ENCODE assay signal across 1 cellular context in the genomic region with DNA sequence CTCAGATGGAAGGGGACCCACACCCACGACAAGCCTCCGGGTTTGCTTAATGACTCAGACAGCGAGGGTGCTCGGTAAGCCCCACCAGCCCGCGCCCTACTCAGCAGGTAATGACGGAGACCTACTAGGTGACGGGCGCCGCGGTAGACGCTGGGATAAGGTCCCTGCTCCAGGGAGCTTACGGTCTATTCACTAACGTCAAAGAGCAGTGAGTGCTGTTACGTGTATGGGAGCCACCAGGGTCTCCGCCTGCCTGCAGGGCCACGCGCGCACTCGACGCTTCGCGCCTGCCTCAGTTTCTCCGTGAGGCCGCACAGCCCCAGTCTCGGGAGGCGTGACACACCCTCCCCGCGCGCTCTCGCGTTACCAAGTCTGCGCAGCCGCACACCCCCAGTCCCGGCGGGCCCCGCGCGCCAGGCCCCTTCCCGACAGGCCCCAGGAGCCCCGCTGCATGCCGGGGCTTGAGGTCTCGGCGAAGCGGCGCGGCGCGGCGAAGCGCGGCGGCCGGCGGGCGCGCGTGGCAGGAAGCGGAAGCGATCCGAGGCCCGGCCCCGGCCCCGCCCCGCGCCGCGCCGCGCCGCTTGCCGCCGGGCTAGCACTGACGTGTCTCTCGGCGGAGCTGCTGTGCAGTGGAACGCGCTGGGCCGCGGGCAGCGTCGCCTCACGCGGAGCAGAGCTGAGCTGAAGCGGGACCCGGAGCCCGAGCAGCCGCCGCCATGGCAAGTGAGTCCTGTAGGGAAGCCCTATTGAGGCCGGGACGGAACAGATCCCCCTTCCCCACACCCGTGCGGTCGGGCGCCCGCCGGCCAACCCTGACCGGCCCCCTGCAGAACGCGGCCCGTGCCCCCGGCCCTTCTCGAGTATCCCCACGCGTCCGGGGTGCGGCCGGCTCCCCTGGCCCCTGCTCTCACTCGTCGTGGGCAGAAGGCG.
TF ChIP-seq lines count a peak whose summit lies in the region.

A gene (plus strand): TSS at position 601 of the 930 bp plus-strand sequence. CDS start 116 bp downstream, at position 717.

TF ChIP-seq in WTC11, 78 proteins besides CTCF, POLR2A, EP300 and RAD21 (continued from another document and continues in another):
- TF ChIP-seq, protein P1, sequence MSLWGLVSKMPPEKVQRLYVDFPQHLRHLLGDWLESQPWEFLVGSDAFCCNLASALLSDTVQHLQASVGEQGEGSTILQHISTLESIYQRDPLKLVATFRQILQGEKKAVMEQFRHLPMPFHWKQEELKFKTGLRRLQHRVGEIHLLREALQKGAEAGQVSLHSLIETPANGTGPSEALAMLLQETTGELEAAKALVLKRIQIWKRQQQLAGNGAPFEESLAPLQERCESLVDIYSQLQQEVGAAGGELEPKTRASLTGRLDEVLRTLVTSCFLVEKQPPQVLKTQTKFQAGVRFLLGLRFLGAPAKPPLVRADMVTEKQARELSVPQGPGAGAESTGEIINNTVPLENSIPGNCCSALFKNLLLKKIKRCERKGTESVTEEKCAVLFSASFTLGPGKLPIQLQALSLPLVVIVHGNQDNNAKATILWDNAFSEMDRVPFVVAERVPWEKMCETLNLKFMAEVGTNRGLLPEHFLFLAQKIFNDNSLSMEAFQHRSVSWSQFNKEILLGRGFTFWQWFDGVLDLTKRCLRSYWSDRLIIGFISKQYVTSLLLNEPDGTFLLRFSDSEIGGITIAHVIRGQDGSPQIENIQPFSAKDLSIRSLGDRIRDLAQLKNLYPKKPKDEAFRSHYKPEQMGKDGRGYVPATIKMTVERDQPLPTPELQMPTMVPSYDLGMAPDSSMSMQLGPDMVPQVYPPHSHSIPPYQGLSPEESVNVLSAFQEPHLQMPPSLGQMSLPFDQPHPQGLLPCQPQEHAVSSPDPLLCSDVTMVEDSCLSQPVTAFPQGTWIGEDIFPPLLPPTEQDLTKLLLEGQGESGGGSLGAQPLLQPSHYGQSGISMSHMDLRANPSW (CRISPR knock-in tag; conservative IDR thresholded peaks at IDR 0.05; ENCODE audit: low read depth), result no peak
- TF ChIP-seq SOX15 (CRISPR knock-in tag; IDR thresholded peaks at IDR 0.05), result no peak
- no peak for TF ChIP-seq ATF1 (CRISPR knock-in tag; IDR thresholded peaks at IDR 0.05)
- no peak for TF ChIP-seq NFE2L1 (CRISPR knock-in tag; IDR thresholded peaks at IDR 0.05)
- TF ChIP-seq, protein P2, sequence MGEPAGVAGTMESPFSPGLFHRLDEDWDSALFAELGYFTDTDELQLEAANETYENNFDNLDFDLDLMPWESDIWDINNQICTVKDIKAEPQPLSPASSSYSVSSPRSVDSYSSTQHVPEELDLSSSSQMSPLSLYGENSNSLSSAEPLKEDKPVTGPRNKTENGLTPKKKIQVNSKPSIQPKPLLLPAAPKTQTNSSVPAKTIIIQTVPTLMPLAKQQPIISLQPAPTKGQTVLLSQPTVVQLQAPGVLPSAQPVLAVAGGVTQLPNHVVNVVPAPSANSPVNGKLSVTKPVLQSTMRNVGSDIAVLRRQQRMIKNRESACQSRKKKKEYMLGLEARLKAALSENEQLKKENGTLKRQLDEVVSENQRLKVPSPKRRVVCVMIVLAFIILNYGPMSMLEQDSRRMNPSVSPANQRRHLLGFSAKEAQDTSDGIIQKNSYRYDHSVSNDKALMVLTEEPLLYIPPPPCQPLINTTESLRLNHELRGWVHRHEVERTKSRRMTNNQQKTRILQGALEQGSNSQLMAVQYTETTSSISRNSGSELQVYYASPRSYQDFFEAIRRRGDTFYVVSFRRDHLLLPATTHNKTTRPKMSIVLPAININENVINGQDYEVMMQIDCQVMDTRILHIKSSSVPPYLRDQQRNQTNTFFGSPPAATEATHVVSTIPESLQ (CRISPR knock-in tag; IDR thresholded peaks at IDR 0.05), result no peak
- TF ChIP-seq, protein P3, sequence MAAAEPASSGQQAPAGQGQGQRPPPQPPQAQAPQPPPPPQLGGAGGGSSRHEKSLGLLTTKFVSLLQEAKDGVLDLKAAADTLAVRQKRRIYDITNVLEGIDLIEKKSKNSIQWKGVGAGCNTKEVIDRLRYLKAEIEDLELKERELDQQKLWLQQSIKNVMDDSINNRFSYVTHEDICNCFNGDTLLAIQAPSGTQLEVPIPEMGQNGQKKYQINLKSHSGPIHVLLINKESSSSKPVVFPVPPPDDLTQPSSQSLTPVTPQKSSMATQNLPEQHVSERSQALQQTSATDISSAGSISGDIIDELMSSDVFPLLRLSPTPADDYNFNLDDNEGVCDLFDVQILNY (CRISPR knock-in tag; IDR thresholded peaks at IDR 0.05), result peak; percentile 74; the same call in 1 of the 2 replicates
- TF ChIP-seq JUN (CRISPR knock-in tag; IDR thresholded peaks at IDR 0.05), result no peak
- TF ChIP-seq, protein P4, sequence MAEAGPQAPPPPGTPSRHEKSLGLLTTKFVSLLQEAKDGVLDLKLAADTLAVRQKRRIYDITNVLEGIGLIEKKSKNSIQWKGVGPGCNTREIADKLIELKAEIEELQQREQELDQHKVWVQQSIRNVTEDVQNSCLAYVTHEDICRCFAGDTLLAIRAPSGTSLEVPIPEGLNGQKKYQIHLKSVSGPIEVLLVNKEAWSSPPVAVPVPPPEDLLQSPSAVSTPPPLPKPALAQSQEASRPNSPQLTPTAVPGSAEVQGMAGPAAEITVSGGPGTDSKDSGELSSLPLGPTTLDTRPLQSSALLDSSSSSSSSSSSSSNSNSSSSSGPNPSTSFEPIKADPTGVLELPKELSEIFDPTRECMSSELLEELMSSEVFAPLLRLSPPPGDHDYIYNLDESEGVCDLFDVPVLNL (CRISPR knock-in tag; IDR thresholded peaks at IDR 0.05; ENCODE audit: borderline replicate concordance, low read depth), result no peak
- TF ChIP-seq NR3C1 (CRISPR knock-in tag; conservative IDR thresholded peaks at IDR 0.05; ENCODE audit: low read depth), result no peak
- peak; percentile 93 for TF ChIP-seq ETV6 (CRISPR knock-in tag; IDR thresholded peaks at IDR 0.05)
- TF ChIP-seq, protein P5, sequence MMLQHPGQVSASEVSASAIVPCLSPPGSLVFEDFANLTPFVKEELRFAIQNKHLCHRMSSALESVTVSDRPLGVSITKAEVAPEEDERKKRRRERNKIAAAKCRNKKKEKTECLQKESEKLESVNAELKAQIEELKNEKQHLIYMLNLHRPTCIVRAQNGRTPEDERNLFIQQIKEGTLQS (CRISPR knock-in tag; conservative IDR thresholded peaks at IDR 0.05), result no peak
- TF ChIP-seq MXD4 (CRISPR knock-in tag; IDR thresholded peaks at IDR 0.05; ENCODE audit: borderline replicate concordance), result no peak
- TF ChIP-seq, protein P6, sequence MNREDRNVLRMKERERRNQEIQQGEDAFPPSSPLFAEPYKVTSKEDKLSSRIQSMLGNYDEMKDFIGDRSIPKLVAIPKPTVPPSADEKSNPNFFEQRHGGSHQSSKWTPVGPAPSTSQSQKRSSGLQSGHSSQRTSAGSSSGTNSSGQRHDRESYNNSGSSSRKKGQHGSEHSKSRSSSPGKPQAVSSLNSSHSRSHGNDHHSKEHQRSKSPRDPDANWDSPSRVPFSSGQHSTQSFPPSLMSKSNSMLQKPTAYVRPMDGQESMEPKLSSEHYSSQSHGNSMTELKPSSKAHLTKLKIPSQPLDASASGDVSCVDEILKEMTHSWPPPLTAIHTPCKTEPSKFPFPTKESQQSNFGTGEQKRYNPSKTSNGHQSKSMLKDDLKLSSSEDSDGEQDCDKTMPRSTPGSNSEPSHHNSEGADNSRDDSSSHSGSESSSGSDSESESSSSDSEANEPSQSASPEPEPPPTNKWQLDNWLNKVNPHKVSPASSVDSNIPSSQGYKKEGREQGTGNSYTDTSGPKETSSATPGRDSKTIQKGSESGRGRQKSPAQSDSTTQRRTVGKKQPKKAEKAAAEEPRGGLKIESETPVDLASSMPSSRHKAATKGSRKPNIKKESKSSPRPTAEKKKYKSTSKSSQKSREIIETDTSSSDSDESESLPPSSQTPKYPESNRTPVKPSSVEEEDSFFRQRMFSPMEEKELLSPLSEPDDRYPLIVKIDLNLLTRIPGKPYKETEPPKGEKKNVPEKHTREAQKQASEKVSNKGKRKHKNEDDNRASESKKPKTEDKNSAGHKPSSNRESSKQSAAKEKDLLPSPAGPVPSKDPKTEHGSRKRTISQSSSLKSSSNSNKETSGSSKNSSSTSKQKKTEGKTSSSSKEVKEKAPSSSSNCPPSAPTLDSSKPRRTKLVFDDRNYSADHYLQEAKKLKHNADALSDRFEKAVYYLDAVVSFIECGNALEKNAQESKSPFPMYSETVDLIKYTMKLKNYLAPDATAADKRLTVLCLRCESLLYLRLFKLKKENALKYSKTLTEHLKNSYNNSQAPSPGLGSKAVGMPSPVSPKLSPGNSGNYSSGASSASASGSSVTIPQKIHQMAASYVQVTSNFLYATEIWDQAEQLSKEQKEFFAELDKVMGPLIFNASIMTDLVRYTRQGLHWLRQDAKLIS (CRISPR knock-in tag; IDR thresholded peaks at IDR 0.05; ENCODE audit: borderline replicate concordance), result no peak
- no peak for TF ChIP-seq OVOL2 (CRISPR knock-in tag; IDR thresholded peaks at IDR 0.05; ENCODE audit: borderline replicate concordance)
- no peak for TF ChIP-seq ZNF219 (CRISPR knock-in tag; IDR thresholded peaks at IDR 0.05; ENCODE audit: borderline replicate concordance)
- no peak for TF ChIP-seq ZNF138 (CRISPR knock-in tag; conservative IDR thresholded peaks at IDR 0.05)
- TF ChIP-seq, protein P7, sequence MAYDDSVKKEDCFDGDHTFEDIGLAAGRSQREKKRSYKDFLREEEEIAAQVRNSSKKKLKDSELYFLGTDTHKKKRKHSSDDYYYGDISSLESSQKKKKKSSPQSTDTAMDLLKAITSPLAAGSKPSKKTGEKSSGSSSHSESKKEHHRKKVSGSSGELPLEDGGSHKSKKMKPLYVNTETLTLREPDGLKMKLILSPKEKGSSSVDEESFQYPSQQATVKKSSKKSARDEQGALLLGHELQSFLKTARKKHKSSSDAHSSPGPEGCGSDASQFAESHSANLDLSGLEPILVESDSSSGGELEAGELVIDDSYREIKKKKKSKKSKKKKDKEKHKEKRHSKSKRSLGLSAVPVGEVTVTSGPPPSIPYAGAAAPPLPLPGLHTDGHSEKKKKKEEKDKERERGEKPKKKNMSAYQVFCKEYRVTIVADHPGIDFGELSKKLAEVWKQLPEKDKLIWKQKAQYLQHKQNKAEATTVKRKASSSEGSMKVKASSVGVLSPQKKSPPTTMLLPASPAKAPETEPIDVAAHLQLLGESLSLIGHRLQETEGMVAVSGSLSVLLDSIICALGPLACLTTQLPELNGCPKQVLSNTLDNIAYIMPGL (CRISPR knock-in tag; IDR thresholded peaks at IDR 0.05), result peak; percentile 14
- no peak for TF ChIP-seq CBFB (CRISPR knock-in tag; IDR thresholded peaks at IDR 0.05; ENCODE audit: low read depth)
- TF ChIP-seq NFYB (CRISPR knock-in tag; conservative IDR thresholded peaks at IDR 0.05; ENCODE audit: low read depth), result 0 out of 2 replicates have a peak, but pooled peaks have one; percentile 15
- TF ChIP-seq PRRX2 (CRISPR knock-in tag; IDR thresholded peaks at IDR 0.05), result no peak
- TF ChIP-seq, protein P8, sequence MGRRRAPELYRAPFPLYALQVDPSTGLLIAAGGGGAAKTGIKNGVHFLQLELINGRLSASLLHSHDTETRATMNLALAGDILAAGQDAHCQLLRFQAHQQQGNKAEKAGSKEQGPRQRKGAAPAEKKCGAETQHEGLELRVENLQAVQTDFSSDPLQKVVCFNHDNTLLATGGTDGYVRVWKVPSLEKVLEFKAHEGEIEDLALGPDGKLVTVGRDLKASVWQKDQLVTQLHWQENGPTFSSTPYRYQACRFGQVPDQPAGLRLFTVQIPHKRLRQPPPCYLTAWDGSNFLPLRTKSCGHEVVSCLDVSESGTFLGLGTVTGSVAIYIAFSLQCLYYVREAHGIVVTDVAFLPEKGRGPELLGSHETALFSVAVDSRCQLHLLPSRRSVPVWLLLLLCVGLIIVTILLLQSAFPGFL (CRISPR knock-in tag; IDR thresholded peaks at IDR 0.05; ENCODE audit: borderline replicate concordance), result no peak
- TF ChIP-seq RELA (CRISPR knock-in tag; IDR thresholded peaks at IDR 0.05; ENCODE audit: borderline replicate concordance), result no peak
- TF ChIP-seq, protein P9, sequence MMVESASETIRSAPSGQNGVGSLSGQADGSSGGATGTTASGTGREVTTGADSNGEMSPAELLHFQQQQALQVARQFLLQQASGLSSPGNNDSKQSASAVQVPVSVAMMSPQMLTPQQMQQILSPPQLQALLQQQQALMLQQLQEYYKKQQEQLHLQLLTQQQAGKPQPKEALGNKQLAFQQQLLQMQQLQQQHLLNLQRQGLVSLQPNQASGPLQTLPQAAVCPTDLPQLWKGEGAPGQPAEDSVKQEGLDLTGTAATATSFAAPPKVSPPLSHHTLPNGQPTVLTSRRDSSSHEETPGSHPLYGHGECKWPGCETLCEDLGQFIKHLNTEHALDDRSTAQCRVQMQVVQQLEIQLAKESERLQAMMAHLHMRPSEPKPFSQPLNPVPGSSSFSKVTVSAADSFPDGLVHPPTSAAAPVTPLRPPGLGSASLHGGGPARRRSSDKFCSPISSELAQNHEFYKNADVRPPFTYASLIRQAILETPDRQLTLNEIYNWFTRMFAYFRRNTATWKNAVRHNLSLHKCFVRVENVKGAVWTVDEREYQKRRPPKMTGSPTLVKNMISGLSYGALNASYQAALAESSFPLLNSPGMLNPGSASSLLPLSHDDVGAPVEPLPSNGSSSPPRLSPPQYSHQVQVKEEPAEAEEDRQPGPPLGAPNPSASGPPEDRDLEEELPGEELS (CRISPR knock-in tag; IDR thresholded peaks at IDR 0.05), result peak; percentile 66
- TF ChIP-seq ELF4 (CRISPR knock-in tag; IDR thresholded peaks at IDR 0.05; ENCODE audit: low read depth), result no peak
- no peak for TF ChIP-seq ZNF263 (CRISPR knock-in tag; IDR thresholded peaks at IDR 0.05; ENCODE audit: low read depth)
- TF ChIP-seq, protein P10, sequence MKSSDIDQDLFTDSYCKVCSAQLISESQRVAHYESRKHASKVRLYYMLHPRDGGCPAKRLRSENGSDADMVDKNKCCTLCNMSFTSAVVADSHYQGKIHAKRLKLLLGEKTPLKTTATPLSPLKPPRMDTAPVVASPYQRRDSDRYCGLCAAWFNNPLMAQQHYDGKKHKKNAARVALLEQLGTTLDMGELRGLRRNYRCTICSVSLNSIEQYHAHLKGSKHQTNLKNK (CRISPR knock-in tag; IDR thresholded peaks at IDR 0.05), result no peak
- TF ChIP-seq ZNF121 (CRISPR knock-in tag; IDR thresholded peaks at IDR 0.05), result peak; percentile 35; the same call in 1 of the 2 replicates
- TF ChIP-seq NR2C2 (CRISPR knock-in tag; IDR thresholded peaks at IDR 0.05), result no peak
- TF ChIP-seq GRHL2 (CRISPR knock-in tag; IDR thresholded peaks at IDR 0.05; ENCODE audit: insufficient replicate concordance, severe bottlenecking), result no peak
- TF ChIP-seq, protein P11, sequence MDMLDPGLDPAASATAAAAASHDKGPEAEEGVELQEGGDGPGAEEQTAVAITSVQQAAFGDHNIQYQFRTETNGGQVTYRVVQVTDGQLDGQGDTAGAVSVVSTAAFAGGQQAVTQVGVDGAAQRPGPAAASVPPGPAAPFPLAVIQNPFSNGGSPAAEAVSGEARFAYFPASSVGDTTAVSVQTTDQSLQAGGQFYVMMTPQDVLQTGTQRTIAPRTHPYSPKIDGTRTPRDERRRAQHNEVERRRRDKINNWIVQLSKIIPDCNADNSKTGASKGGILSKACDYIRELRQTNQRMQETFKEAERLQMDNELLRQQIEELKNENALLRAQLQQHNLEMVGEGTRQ (CRISPR knock-in tag; IDR thresholded peaks at IDR 0.05), result peak; percentile 60
- TF ChIP-seq, protein P12, sequence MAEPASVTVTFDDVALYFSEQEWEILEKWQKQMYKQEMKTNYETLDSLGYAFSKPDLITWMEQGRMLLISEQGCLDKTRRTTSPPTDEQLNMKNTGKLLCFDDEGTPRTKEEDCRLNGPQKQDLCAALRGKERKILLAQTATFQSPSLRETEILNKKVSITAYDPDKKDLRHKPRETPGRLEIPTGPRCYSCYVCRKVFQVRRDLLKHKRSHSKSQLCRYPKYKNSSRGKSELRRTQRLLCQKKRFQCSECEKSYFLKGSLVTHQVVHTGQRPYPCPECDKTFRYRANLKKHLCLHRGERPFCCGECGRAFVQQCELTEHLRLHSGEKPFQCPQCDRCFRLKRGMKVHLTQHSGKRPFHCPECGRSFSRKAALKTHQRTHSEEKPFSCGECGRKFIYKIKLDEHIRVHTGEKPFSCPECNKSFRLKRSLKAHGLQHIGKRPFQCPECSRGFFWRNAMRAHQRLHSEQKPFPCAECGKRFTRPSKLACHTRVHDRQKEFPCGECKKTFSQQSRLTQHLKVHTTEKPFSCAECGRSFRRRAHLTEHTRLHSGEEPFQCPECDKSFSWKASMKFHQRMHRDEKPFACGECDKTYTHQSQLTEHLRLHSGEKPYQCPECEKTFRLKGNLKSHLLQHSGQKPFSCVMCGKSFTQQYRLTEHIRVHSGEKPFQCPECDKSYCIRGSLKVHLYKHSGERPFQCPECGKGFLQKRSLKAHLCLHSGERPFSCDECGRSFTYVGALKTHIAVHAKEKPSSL (CRISPR knock-in tag; conservative IDR thresholded peaks at IDR 0.05), result no peak
